Comparison of ENCODE assay signal across 27 cellular contexts in genomic region chr2:163785162-163785561, GRCh38.
"Had no signal": no experiment of that assay in that cellular context is flagged by ENCODE, and none has a peak within 500 bp of the region (broad histone marks: within the 10 kb centered on the region; RNA-seq: fewer than 3 reads in every experiment).

No MANE protein-coding gene starts in this region.

- H3K4me1 ChIP-seq: suprapubic skin, testis, tibial artery, tibial nerve, transverse colon, upper lobe of left lung, upper lobe of right lung, uterus, vagina had no signal

- H3K36me3 ChIP-seq: stomach, suprapubic skin, thoracic aorta, thyroid gland, tibial artery, tibial nerve, transverse colon, upper lobe of left lung, upper lobe of right lung, uterus, vagina had no signal

- FAIRE-seq: urothelium cell line had no signal

- H3K4me3 ChIP-seq: stomach, suprapubic skin, testis, thoracic aorta, thyroid gland, tibial artery, tibial nerve, transverse colon, upper lobe of left lung, upper lobe of right lung, uterus, vagina had no signal

- DNase-seq: stimulated activated CD4-positive, alpha-beta T cell treated with anti-CD3 and anti-CD28 coated beads, Interleukin-2, amount 100 ng/mL, for 48 hours; stimulated activated CD4-positive, alpha-beta T cell treated with anti-CD3 and anti-CD28 coated beads, Interleukin-4, amount 100 ng/mL, for 1 hour; stimulated activated CD4-positive, alpha-beta T cell treated with anti-CD3 and anti-CD28 coated beads, Interleukin-4, amount 100 ng/mL, for 24 hours; stimulated activated CD4-positive, alpha-beta T cell treated with anti-CD3 and anti-CD28 coated beads, Interleukin-4, amount 100 ng/mL, for 4 hours; stimulated activated CD8-positive, alpha-beta memory T cell treated with anti-CD3 and anti-CD28 coated beads, Interleukin-4, amount 100 ng/mL, for 48 hours; stimulated activated naive B cell treated with anti-CD40 and anti-IgM and Interleukin-4, amounts not matched to agents 10 μg/mL and 1 μg/mL and 100 μg/mL, for 72 hours; stimulated activated naive CD4-positive, alpha-beta T cell; stimulated activated naive CD4-positive, alpha-beta T cell treated with Interleukin-2 at 50 U/mL for 16 hours; stimulated activated naive CD8-positive, alpha-beta T cell treated with anti-CD3 and anti-CD28 coated beads, Interleukin-15, amount 100 ng/mL, for 72 hours; stimulated activated naive CD8-positive, alpha-beta T cell treated with anti-CD3 and anti-CD28 coated beads, Interleukin-15, Interleukin-2, amounts not matched to agents 100 U/mL and 50 U/mL, for 24 hours; stomach; substantia nigra; testis; thyroid gland; tibial artery; transverse colon; trophoblast cell; upper lobe of left lung; upper lobe of right lung; uterus had no signal

- H3K27me3 ChIP-seq: stomach, suprapubic skin, testis, thyroid gland, tibial artery, tibial nerve, transverse colon, upper lobe of left lung, upper lobe of right lung, uterus, vagina had no signal

- H3K27ac ChIP-seq: stomach, suprapubic skin, testis, thoracic aorta, thyroid gland, tibial artery, tibial nerve, transverse colon, upper lobe of left lung, upper lobe of right lung, uterus, vagina had no signal

- ATAC-seq: stimulated activated effector memory CD8-positive, alpha-beta T cell treated with anti-CD3 and anti-CD28 coated beads, Interleukin-12 subunit alpha, Interleukin-12 subunit beta, amount 100 ng/mL, for 72 hours; stimulated activated memory B cell treated with anti-CD40 and anti-IgM and Interleukin-4, amounts not matched to agents 10 μg/mL and 1 μg/mL and 100 μg/mL, for 72 hours; stimulated activated naive B cell treated with anti-CD40 and anti-IgM and Interleukin-4, amounts not matched to agents 10 μg/mL and 1 μg/mL and 100 μg/mL, for 72 hours; stimulated activated naive CD8-positive, alpha-beta T cell treated with anti-CD3 and anti-CD28 coated beads, Interleukin-15, amount 100 ng/mL, for 72 hours; stimulated activated naive CD8-positive, alpha-beta T cell treated with anti-CD3 and anti-CD28 coated beads, Interleukin-15, Interleukin-2, amounts not matched to agents 100 U/mL and 50 U/mL, for 24 hours; upper lobe of right lung had no signal

- H3K9me3 ChIP-seq: stomach, suprapubic skin, testis, thoracic aorta, thyroid gland, tibial artery, tibial nerve, transverse colon, upper lobe of left lung, upper lobe of right lung, uterus, vagina had no signal
